Comparison of ENCODE assay signal across 12 cellular contexts in the genomic region with DNA sequence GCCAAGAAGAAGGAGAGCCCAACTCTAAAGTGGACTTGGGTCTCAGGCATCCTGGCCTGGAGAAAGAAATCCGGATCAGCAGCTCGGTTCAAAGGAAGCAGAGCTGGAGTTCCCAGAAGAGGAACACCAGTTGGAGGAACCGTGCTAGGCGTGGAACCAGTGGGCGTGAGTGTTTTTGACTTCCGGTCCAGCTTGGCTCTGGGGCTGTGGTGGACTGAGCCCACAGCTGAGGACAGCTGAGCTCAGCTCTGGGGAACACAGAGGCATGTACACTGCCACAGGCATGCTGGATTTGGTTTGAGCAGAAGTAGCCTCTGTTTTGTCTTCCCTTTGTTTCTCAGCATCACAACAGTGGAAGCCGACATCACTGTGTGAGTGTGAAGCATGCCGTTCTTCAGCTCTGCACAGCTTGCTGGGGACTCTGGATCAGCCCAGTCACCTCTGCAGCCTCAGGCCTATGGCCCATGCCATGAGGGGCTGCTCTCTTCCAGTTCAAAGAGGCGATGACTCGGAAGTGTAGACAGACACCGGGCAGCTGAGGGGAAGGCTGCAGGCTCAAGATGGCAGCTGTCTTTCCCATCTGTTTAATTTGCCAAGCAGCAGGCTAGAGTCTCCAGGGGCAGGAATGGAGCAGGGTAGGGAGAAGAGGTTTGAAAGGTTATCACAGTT.
"Had no signal": no experiment of that assay in that cellular context is flagged by ENCODE, and none has a peak within 500 bp of the region (broad histone marks: within the 10 kb centered on the region; RNA-seq: fewer than 3 reads in every experiment).

No MANE protein-coding gene starts in this region.

- H3K36me3 Mint-ChIP-seq: activated naive CD4-positive, alpha-beta T cell treated with anti-CD3 and anti-CD28 coated beads, Interleukin-2, amount 10 ng/mL, durations not matched to agents 7 days and 5 days; natural killer cell treated with Interleukin-12 subunit alpha and Interleukin-12 subunit beta and Interleukin-15 and Interleukin-18, amount 100 ng/mL, for 72 hours had no signal

- H3K27ac Mint-ChIP-seq: activated naive CD4-positive, alpha-beta T cell treated with anti-CD3 and anti-CD28 coated beads, Interleukin-2, amount 10 ng/mL, durations not matched to agents 7 days and 5 days; activated T-helper 2 cell treated with anti-CD3 and anti-CD28 coated beads, Interferon-gamma antibody, Interleukin-2, Interleukin-4, amounts not matched to agents 10 μg/mL and 5 μg/mL and 100 μg/mL, durations not matched to agents 14 hours and 24 hours and 36 hours; natural killer cell treated with Interleukin-12 subunit alpha and Interleukin-12 subunit beta and Interleukin-15 and Interleukin-18, amount 100 ng/mL, for 72 hours had no signal

- H3K27ac ChIP-seq: hepatocyte, stomach had no signal

- H3K4me3 Mint-ChIP-seq: activated naive CD4-positive, alpha-beta T cell treated with anti-CD3 and anti-CD28 coated beads, Interleukin-2, amount 10 ng/mL, durations not matched to agents 7 days and 5 days; natural killer cell treated with Interleukin-12 subunit alpha and Interleukin-12 subunit beta and Interleukin-15 and Interleukin-18, amount 100 ng/mL, for 72 hours had no signal

- H3K36me3 ChIP-seq: stomach had no signal

- H3K27me3 Mint-ChIP-seq: activated naive CD4-positive, alpha-beta T cell treated with anti-CD3 and anti-CD28 coated beads, Interleukin-2, amount 10 ng/mL, durations not matched to agents 7 days and 5 days had no signal

- H3K4me1 Mint-ChIP-seq: activated naive CD4-positive, alpha-beta T cell treated with anti-CD3 and anti-CD28 coated beads, Interleukin-2, amount 10 ng/mL, durations not matched to agents 7 days and 5 days had no signal

- DNase-seq: activated CD4-positive, CD25-positive, alpha-beta regulatory T cell; activated naive CD4-positive, alpha-beta T cell treated with anti-CD3 and anti-CD28 coated beads, Interleukin-2, amount 10 ng/mL, durations not matched to agents 7 days and 5 days; central memory CD4-positive, alpha-beta T cell; cortex of kidney; effector CD8-positive, alpha-beta T cell; foreskin melanocyte; stimulated activated CD4-positive, alpha-beta T cell treated with anti-CD3 and anti-CD28 coated beads, Interleukin-15, amount 100 ng/mL, for 24 hours; stimulated activated CD4-positive, alpha-beta T cell treated with anti-CD3 and anti-CD28 coated beads, Interleukin-4, amount 100 ng/mL, for 24 hours; stomach had no signal

- H3K4me1 ChIP-seq: stomach had no signal

- H3K9me3 Mint-ChIP-seq: activated naive CD4-positive, alpha-beta T cell treated with anti-CD3 and anti-CD28 coated beads, Interleukin-2, amount 10 ng/mL, durations not matched to agents 7 days and 5 days; activated T-helper 2 cell treated with anti-CD3 and anti-CD28 coated beads, Interferon-gamma antibody, Interleukin-2, Interleukin-4, amounts not matched to agents 10 μg/mL and 5 μg/mL and 100 μg/mL, durations not matched to agents 14 hours and 24 hours and 36 hours; natural killer cell treated with Interleukin-12 subunit alpha and Interleukin-12 subunit beta and Interleukin-15 and Interleukin-18, amount 100 ng/mL, for 72 hours had no signal

- H3K4me3 ChIP-seq: hepatocyte, stomach had no signal

- H3K27me3 ChIP-seq: hepatocyte, stomach had no signal
